8 cellular contexts compared by ENCODE assay signal in genomic region chr4:123856689-123857545, GRCh38.
DNase-seq lines count a peak whose midpoint lies in the region; ATAC-seq and TF ChIP-seq lines count a peak whose summit lies in the region.

No MANE protein-coding gene starts in this region.

- H3K4me1 ChIP-seq in mucosa of descending colon (ENCODE audit: low read depth), result no peaks in the 10 kb centered on the region

- peak overlapping the region; percentile 95 for H3K27ac Mint-ChIP-seq in endothelial cell (ENCODE audit: unreplicated experiment)

- DNase-seq in AG08396 (ENCODE audit: low spot score) (peak; percentile 46), NCI-H146 (lab: John Stamatoyannopoulos, UW) (peak; percentile 11), endothelial cell (ENCODE audit: low spot score) (peak; percentile 61), mucosa of descending colon (peak; percentile 33 to 63 (median 35)), ACHN (no peak), GF-D8 (lab: John Stamatoyannopoulos, UW) (no peak)
- DNase-seq in activated effector memory CD4-positive, alpha-beta T cell treated with anti-CD3 and anti-CD28 coated beads, Interleukin-2, amount 50 U/mL, for 16 hours, result no peak
- DNase-seq in activated effector memory CD4-positive, alpha-beta T cell treated with Interleukin-2 at 50 U/mL for 16 hours, result no peak

- no peaks in the 10 kb centered on the region for H3K36me3 ChIP-seq in mucosa of descending colon (ENCODE audit: low read depth)

- TF ChIP-seq CTCF in endothelial cell (IDR thresholded peaks at IDR 0.05; ENCODE audit: unreplicated experiment), result no peak
- no peak for TF ChIP-seq CTCF in mucosa of descending colon (IDR thresholded peaks at IDR 0.05)

- in situ Hi-C loops in ACHN (cut with HindIII; ENCODE audit: low pct_ligation_motif_present, low pct_unique_long_range_greater_than_20kb, low sequenced_read_pairs), result no loop called here

- no peaks in the 10 kb centered on the region for H3K9me3 ChIP-seq in mucosa of descending colon

- ATAC-seq in mucosa of descending colon, result peak; percentile 93

- no peak overlapping the region for H3K4me3 ChIP-seq in mucosa of descending colon

- intact Hi-C loops in mucosa of descending colon (cut with DNase I, micrococcal nuclease), result no loop called here

- no peaks in the 10 kb centered on the region for H3K9me3 Mint-ChIP-seq in endothelial cell (ENCODE audit: unreplicated experiment)

- peaks cover 22% of the 10 kb centered on the region for H3K4me1 Mint-ChIP-seq in endothelial cell (ENCODE audit: unreplicated experiment)

- no peak overlapping the region for H3K4me3 Mint-ChIP-seq in endothelial cell (ENCODE audit: unreplicated experiment)

- no peaks in the 10 kb centered on the region for H3K36me3 Mint-ChIP-seq in endothelial cell (ENCODE audit: low read depth, unreplicated experiment)

- H3K27me3 Mint-ChIP-seq in endothelial cell (ENCODE audit: unreplicated experiment), result no peaks in the 10 kb centered on the region

Comparison
In these comparisons a context has a peak if more than half of its experiments do, and no peak if none do; other contexts are left out.
1. DNase-seq: peak in AG08396 (single experiment), NCI-H146 (single experiment), endothelial cell (single experiment) and mucosa of descending colon (3 of 3); none in ACHN (single experiment), GF-D8 (single experiment), activated effector memory CD4-positive, alpha-beta T cell treated with anti-CD3 and anti-CD28 coated beads, Interleukin-2, amount 50 U/mL, for 16 hours (single experiment) and activated effector memory CD4-positive, alpha-beta T cell treated with Interleukin-2 at 50 U/mL for 16 hours (single experiment).